In the genomic region with DNA sequence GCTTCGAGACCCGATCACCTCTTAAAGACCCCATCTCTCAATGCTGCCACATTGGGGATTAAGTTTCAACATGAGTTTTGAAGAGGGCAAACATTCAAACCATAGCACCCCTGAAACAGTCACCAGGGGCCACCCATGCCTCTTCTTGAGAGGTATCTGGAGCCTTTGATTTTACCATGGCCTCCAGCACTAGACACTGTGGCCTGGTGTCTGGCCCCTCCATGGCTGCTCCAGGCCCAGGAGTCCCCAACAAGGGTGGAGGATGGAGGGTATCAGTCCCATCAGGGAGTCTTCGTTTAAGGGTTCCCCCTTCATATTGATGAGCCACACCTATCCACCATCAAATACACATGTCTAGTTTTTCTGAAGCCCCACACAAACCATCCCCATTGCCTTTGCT, we compare ENCODE assay signal across 15 cellular contexts.
DNase-seq lines count a peak whose midpoint lies in the region; ATAC-seq and TF ChIP-seq lines count a peak whose summit lies in the region.
"Had no signal": no experiment of that assay in that cellular context is flagged by ENCODE, and none has a peak within 500 bp of the region (broad histone marks: within the 10 kb centered on the region; RNA-seq: fewer than 3 reads in every experiment).

No MANE protein-coding gene starts in this region.

- H3K27me3 ChIP-seq in sigmoid colon, result no peaks in the 10 kb centered on the region

- no peak overlapping the region for H3K27ac Mint-ChIP-seq in activated CD8-positive, alpha-beta memory T cell treated with anti-CD3 and anti-CD28 coated beads, Interleukin-2, amount 10 ng/mL, durations not matched to agents 7 days and 5 days
- H3K27ac Mint-ChIP-seq in activated T-helper 2 cell treated with anti-CD3 and anti-CD28 coated beads, Interferon-gamma antibody, Interleukin-2, Interleukin-4, amounts not matched to agents 10 μg/mL and 5 μg/mL and 100 μg/mL, durations not matched to agents 14 hours and 24 hours and 36 hours, result no peak overlapping the region
- H3K27ac Mint-ChIP-seq: B cell, HFFc6 had no signal

- peak; percentile 19 for DNase-seq in activated CD8-positive, alpha-beta memory T cell treated with anti-CD3 and anti-CD28 coated beads, Interleukin-2, amount 10 ng/mL, durations not matched to agents 7 days and 5 days
- no peak for DNase-seq in activated CD8-positive, alpha-beta memory T cell treated with anti-CD3 and anti-CD28 coated beads, Interleukin-2, amount 50 U/mL, for 48 hours
- DNase-seq in coronary artery (ENCODE audit: low spot score) (peak; percentile 9), sigmoid colon (peak; percentile 17), hippocampal formation (lab: John Stamatoyannopoulos, UW) (no peak)
- DNase-seq in activated T-helper 2 cell treated with anti-CD3 and anti-CD28 coated beads, Interferon-gamma antibody, Interleukin-2, Interleukin-4, amounts not matched to agents 10 μg/mL and 5 μg/mL and 100 μg/mL, durations not matched to agents 14 hours and 24 hours and 36 hours (ENCODE audit: low spot score), result no peak
- DNase-seq: Caco-2; CD8-positive, alpha-beta memory T cell; GDM1; HCEC 1CT; HFFc6 had no signal

- no peaks in the 10 kb centered on the region for H3K36me3 ChIP-seq in sigmoid colon

- no peaks in the 10 kb centered on the region for H3K9me3 Mint-ChIP-seq in activated CD8-positive, alpha-beta memory T cell treated with anti-CD3 and anti-CD28 coated beads, Interleukin-2, amount 10 ng/mL, durations not matched to agents 7 days and 5 days (ENCODE audit: low read depth)
- peaks cover 6% of the 10 kb centered on the region for H3K9me3 Mint-ChIP-seq in activated T-helper 2 cell treated with anti-CD3 and anti-CD28 coated beads, Interferon-gamma antibody, Interleukin-2, Interleukin-4, amounts not matched to agents 10 μg/mL and 5 μg/mL and 100 μg/mL, durations not matched to agents 14 hours and 24 hours and 36 hours
- H3K9me3 Mint-ChIP-seq: HFFc6 had no signal

- no peak for ATAC-seq in activated CD8-positive, alpha-beta memory T cell treated with anti-CD3 and anti-CD28 coated beads, Interleukin-2, amount 10 ng/mL, durations not matched to agents 7 days and 5 days
- ATAC-seq in HG02588 (IDR thresholded peaks at IDR 0.05; ENCODE audit: unreplicated experiment), result no peak
- ATAC-seq: HepG2 had no signal

- CTCF ChIA-PET in activated CD8-positive, alpha-beta memory T cell treated with anti-CD3 and anti-CD28 coated beads, Interleukin-2, amount 10 ng/mL, durations not matched to agents 7 days and 5 days (lab: Charles Lee), result no interaction called here

- no peak overlapping the region for H3K4me3 Mint-ChIP-seq in activated CD8-positive, alpha-beta memory T cell treated with anti-CD3 and anti-CD28 coated beads, Interleukin-2, amount 10 ng/mL, durations not matched to agents 7 days and 5 days
- no peak overlapping the region for H3K4me3 Mint-ChIP-seq in activated T-helper 2 cell treated with anti-CD3 and anti-CD28 coated beads, Interferon-gamma antibody, Interleukin-2, Interleukin-4, amounts not matched to agents 10 μg/mL and 5 μg/mL and 100 μg/mL, durations not matched to agents 14 hours and 24 hours and 36 hours (ENCODE audit: low read depth)
- H3K4me3 Mint-ChIP-seq: B cell; CD14-positive monocyte; CD8-positive, alpha-beta memory T cell; HFFc6 had no signal

- intact Hi-C loops in sigmoid colon (cut with DNase I), result no loop called here
- intact Hi-C loops in activated T-helper 2 cell treated with anti-CD3 and anti-CD28 coated beads, Interferon-gamma antibody, Interleukin-2, Interleukin-4, amounts not matched to agents 10 μg/mL and 5 μg/mL and 100 μg/mL, durations not matched to agents 14 hours and 24 hours and 36 hours (cut with micrococcal nuclease), result no loop called here

- no peaks in the 10 kb centered on the region for H3K36me3 Mint-ChIP-seq in activated CD8-positive, alpha-beta memory T cell treated with anti-CD3 and anti-CD28 coated beads, Interleukin-2, amount 10 ng/mL, durations not matched to agents 7 days and 5 days
- no peaks in the 10 kb centered on the region for H3K36me3 Mint-ChIP-seq in activated T-helper 2 cell treated with anti-CD3 and anti-CD28 coated beads, Interferon-gamma antibody, Interleukin-2, Interleukin-4, amounts not matched to agents 10 μg/mL and 5 μg/mL and 100 μg/mL, durations not matched to agents 14 hours and 24 hours and 36 hours (ENCODE audit: low read depth)
- H3K36me3 Mint-ChIP-seq: CD14-positive monocyte; CD8-positive, alpha-beta memory T cell had no signal

- H3K4me1 Mint-ChIP-seq in activated CD8-positive, alpha-beta memory T cell treated with anti-CD3 and anti-CD28 coated beads, Interleukin-2, amount 10 ng/mL, durations not matched to agents 7 days and 5 days, result peaks cover 11% of the 10 kb centered on the region
- H3K4me1 Mint-ChIP-seq in activated T-helper 2 cell treated with anti-CD3 and anti-CD28 coated beads, Interferon-gamma antibody, Interleukin-2, Interleukin-4, amounts not matched to agents 10 μg/mL and 5 μg/mL and 100 μg/mL, durations not matched to agents 14 hours and 24 hours and 36 hours (ENCODE audit: low read depth), result peaks cover 9% of the 10 kb centered on the region
- H3K4me1 Mint-ChIP-seq: B cell had no signal

- TF ChIP-seq CTCF in coronary artery (IDR thresholded peaks at IDR 0.05) (no peak), sigmoid colon (IDR thresholded peaks at IDR 0.05) (no peak)

- no peak overlapping the region for H3K27ac ChIP-seq in coronary artery
- no peak overlapping the region for H3K27ac ChIP-seq in sigmoid colon

- peaks cover 3% of the 10 kb centered on the region for H3K27me3 Mint-ChIP-seq in activated CD8-positive, alpha-beta memory T cell treated with anti-CD3 and anti-CD28 coated beads, Interleukin-2, amount 10 ng/mL, durations not matched to agents 7 days and 5 days
- H3K27me3 Mint-ChIP-seq in activated T-helper 2 cell treated with anti-CD3 and anti-CD28 coated beads, Interferon-gamma antibody, Interleukin-2, Interleukin-4, amounts not matched to agents 10 μg/mL and 5 μg/mL and 100 μg/mL, durations not matched to agents 14 hours and 24 hours and 36 hours (ENCODE audit: low read depth), result peaks cover 1% of the 10 kb centered on the region

- no peaks in the 10 kb centered on the region for H3K9me3 ChIP-seq in sigmoid colon
- H3K9me3 ChIP-seq: Caco-2 had no signal

- no peak for TF ChIP-seq EP300 in sigmoid colon (IDR thresholded peaks at IDR 0.05)

- 94% methylated on average over 3 of the region's 3 CpGs for WGBS in sigmoid colon, 2 donors

- no peak overlapping the region for H3K4me3 ChIP-seq in coronary artery
- H3K4me3 ChIP-seq in sigmoid colon, result no peak overlapping the region

- no peaks in the 10 kb centered on the region for H3K4me1 ChIP-seq in sigmoid colon
- H3K4me1 ChIP-seq: Caco-2 had no signal

- no peak for TF ChIP-seq POLR2A in sigmoid colon (IDR thresholded peaks at IDR 0.05)

Comparison
In these comparisons a context has a peak if more than half of its experiments do, and no peak if none do; other contexts are left out.
1. DNase-seq: peak in activated CD8-positive, alpha-beta memory T cell treated with anti-CD3 and anti-CD28 coated beads, Interleukin-2, amount 10 ng/mL, durations not matched to agents 7 days and 5 days (single experiment), coronary artery (single experiment) and sigmoid colon (single experiment); none in activated CD8-positive, alpha-beta memory T cell treated with anti-CD3 and anti-CD28 coated beads, Interleukin-2, amount 50 U/mL, for 48 hours (single experiment), activated T-helper 2 cell treated with anti-CD3 and anti-CD28 coated beads, Interferon-gamma antibody, Interleukin-2, Interleukin-4, amounts not matched to agents 10 μg/mL and 5 μg/mL and 100 μg/mL, durations not matched to agents 14 hours and 24 hours and 36 hours (single experiment) and hippocampal formation (0 of 2).